9 cellular contexts compared by ENCODE assay signal in the genomic region with DNA sequence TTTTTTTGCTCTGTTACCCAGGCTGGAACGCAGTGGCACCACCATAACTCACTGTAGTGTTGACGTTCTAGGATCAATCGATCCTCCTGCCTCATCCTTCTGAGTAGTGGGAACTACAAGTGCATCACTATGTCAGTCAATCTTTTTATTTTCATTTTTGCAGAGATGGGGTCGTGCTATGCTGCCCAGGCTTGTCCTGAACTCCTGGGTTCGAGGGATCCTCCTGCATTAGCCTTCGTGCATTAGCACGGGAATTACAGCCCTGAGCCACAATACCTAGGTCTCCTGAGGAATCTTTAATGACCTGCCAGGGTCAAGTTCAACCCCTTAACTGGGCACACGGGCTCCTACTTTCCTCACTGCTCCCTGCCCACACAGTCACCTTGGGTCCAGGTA. TPM values are rescaled to one million over a fixed set of nuclear protein-coding genes. Genes with fewer than 3 reads are reported as not detected.
DNase-seq lines count a peak whose midpoint lies in the region; ATAC-seq and TF ChIP-seq lines count a peak whose summit lies in the region.
"Had no signal": no experiment of that assay in that cellular context is flagged by ENCODE, and none has a peak within 500 bp of the region (broad histone marks: within the 10 kb centered on the region; RNA-seq: fewer than 3 reads in every experiment).

No MANE protein-coding gene starts in this region.

- no peaks in the 10 kb centered on the region for H3K9me3 ChIP-seq in CD4-positive, alpha-beta memory T cell (ENCODE audit: control insufficient read depth in 1 of 2, low read length in 2 of 2)
- H3K9me3 ChIP-seq in esophagus (ENCODE audit: control insufficient read depth in 2 of 2, insufficient read depth in 1 of 2, low read depth in 1 of 2, low read length in 1 of 2) (no peaks in the 10 kb centered on the region), psoas muscle (no peaks in the 10 kb centered on the region)

- peaks cover 29% of the 10 kb centered on the region for H3K36me3 ChIP-seq in CD4-positive, alpha-beta memory T cell (ENCODE audit: insufficient read depth, low read length)
- H3K36me3 ChIP-seq in esophagus (ENCODE audit: control insufficient read depth in 2 of 2, insufficient read depth in 2 of 2, low read length in 1 of 2) (peaks cover 0 to 5% of the 10 kb centered on the region in 2 donors), psoas muscle (ENCODE audit: insufficient read depth in 1 of 2, low read depth in 1 of 2) (no peaks in the 10 kb centered on the region)

- POLR2A ChIA-PET in CD4-positive, alpha-beta memory T cell (lab: Charles Lee; ENCODE audit: partially characterized antibody): interaction anchor here (0.9 to 8.2 kb wide), 6 partner anchors 12 to 325 kb away, joined by 3 to 39 read pairs (median 4); partner anchors contain the start of genes APOL2 and TXN2

- TF ChIP-seq CTCF in VCaP (conservative IDR thresholded peaks at IDR 0.05): no peak
- no peak for TF ChIP-seq CTCF in psoas muscle (IDR thresholded peaks at IDR 0.05)

- peaks cover 70 to 99% (median 87%) of the 10 kb centered on the region in 4 donors for H3K4me1 Mint-ChIP-seq in CD4-positive, alpha-beta memory T cell

- ATAC-seq in psoas muscle: no peak
- no peak for ATAC-seq in HG02885 (IDR thresholded peaks at IDR 0.05; ENCODE audit: poor library complexity, unreplicated experiment)

- H3K9me3 Mint-ChIP-seq in CD4-positive, alpha-beta memory T cell: peaks cover 0 to 4% (median 0%) of the 10 kb centered on the region in 8 donors

- intact Hi-C loops in CD4-positive, alpha-beta memory T cell (cut with micrococcal nuclease): loop anchor here (5.0 kb wide), 1 partner anchor 81 kb away; the partner anchor contains the start of gene APOL2
- intact Hi-C loops in psoas muscle (cut with DNase I): no loop called here

- H3K27me3 ChIP-seq in CD4-positive, alpha-beta memory T cell (ENCODE audit: insufficient read depth, low read length): no peaks in the 10 kb centered on the region
- H3K27me3 ChIP-seq in esophagus (ENCODE audit: control insufficient read depth in 1 of 2, insufficient read depth in 2 of 2, low read length in 2 of 2): no peaks in the 10 kb centered on the region
- no peaks in the 10 kb centered on the region for H3K27me3 ChIP-seq in psoas muscle (ENCODE audit: insufficient read depth in 3 of 3, low read length in 2 of 3)

- CTCF ChIA-PET in CD4-positive, alpha-beta memory T cell (lab: Charles Lee; ENCODE audit: partially characterized antibody): interaction anchor here (0.9 to 2.7 kb wide), 4 partner anchors 24 to 83 kb away, joined by 3 to 8 read pairs (median 5); partner anchors contain the start of gene APOL2

- no peak for DNase-seq in CD4-positive, alpha-beta memory T cell
- DNase-seq in psoas muscle: no peak
- DNase-seq in nucleus accumbens (lab: John Stamatoyannopoulos, UW): no peak
- no peak for DNase-seq in NCI-H526 (lab: John Stamatoyannopoulos, UW)
- no peak for DNase-seq in NCI-H510A treated with DMSO at 0.1 percent for 48 hours (lab: John Stamatoyannopoulos, UW)
- DNase-seq: NCI-H1092 had no signal

- H3K4me3 ChIP-seq in CD4-positive, alpha-beta memory T cell (ENCODE audit: low read length in 2 of 2): peak overlapping the region; percentile 50 to 75
- peak overlapping the region; percentile 40 to 52 for H3K4me3 ChIP-seq in esophagus (ENCODE audit: low read depth in 1 of 2, low read length in 2 of 2)
- H3K4me3 ChIP-seq in psoas muscle: peak overlapping the region; percentile 65

- H3K36me3 Mint-ChIP-seq in CD4-positive, alpha-beta memory T cell: peaks cover 54 to 84% of the 10 kb centered on the region in 2 donors

- WGBS in esophagus, 2 donors: 58 to 63% methylated on average over 8 of the region's 8 CpGs
- 41 to 62% (median 54%) methylated on average over 8 of the region's 8 CpGs for WGBS in psoas muscle, 3 donors

- peaks cover 81% of the 10 kb centered on the region for H3K4me1 ChIP-seq in CD4-positive, alpha-beta memory T cell (ENCODE audit: insufficient read depth, low read length)
- H3K4me1 ChIP-seq in esophagus (ENCODE audit: control insufficient read depth in 2 of 2, insufficient read depth in 2 of 2, low read length in 1 of 2): peaks cover 11 to 37% of the 10 kb centered on the region in 2 donors
- H3K4me1 ChIP-seq in psoas muscle: peaks cover 20% of the 10 kb centered on the region

- no peaks in the 10 kb centered on the region for H3K27me3 Mint-ChIP-seq in CD4-positive, alpha-beta memory T cell

- peak overlapping the region; percentile 90 to 99 (median 92) for H3K4me3 Mint-ChIP-seq in CD4-positive, alpha-beta memory T cell

- H3K27ac Mint-ChIP-seq in CD4-positive, alpha-beta memory T cell: peak overlapping the region; percentile 92 to 98 (median 97)

- H3K27ac ChIP-seq in CD4-positive, alpha-beta memory T cell (ENCODE audit: low read depth, low read length): peak overlapping the region; percentile 95
- H3K27ac ChIP-seq in VCaP (peak overlapping the region; percentile 98), esophagus (ENCODE audit: low read depth in 2 of 2, low read length in 1 of 2) (peak overlapping the region; percentile 81 to 85), psoas muscle (peak overlapping the region; percentile 66)

RNA-seq across cellular contexts. Expression of gene APOL3, which starts 4.4 kb away (rescaled TPM):
- 100 to 1,000 TPM; 213 to 229 TPM for total RNA-seq in CD4-positive, alpha-beta memory T cell
- polyA plus RNA-seq in CD4-positive, alpha-beta memory T cell: 100 to 1,000 TPM in 1 of 2 donors, 10 to 100 TPM in 1; 47.4 to 109 TPM
- polyA plus RNA-seq in esophagus (10 to 100 TPM; 10.2 to 10.6 TPM), psoas muscle (10 to 100 TPM; 11.1 to 16.3 (median 15.1) TPM)
- total RNA-seq in psoas muscle: 10 to 100 TPM; 15.1 to 24.1 (median 18.3) TPM

RNA-seq across cellular contexts. Expression of gene APOL4, which starts 45.5 kb away (rescaled TPM):
- not detected for total RNA-seq in CD4-positive, alpha-beta memory T cell
- not detected for polyA plus RNA-seq in CD4-positive, alpha-beta memory T cell
- polyA plus RNA-seq in esophagus (1 to 10 TPM; 2.4 to 2.5 TPM), psoas muscle (1 to 10 TPM; 1.1 to 2.1 (median 1.6) TPM)
- 1 to 10 TPM in 3 of 4 donors, under 1 TPM in 1; 0.86 to 6.8 (median 2.5) TPM for total RNA-seq in psoas muscle
